Comparison of ENCODE assay signal across 16 cellular contexts in genomic region chr20:58099956-58100730, GRCh38.
DNase-seq lines count a peak whose midpoint lies in the region; ATAC-seq, FAIRE-seq and TF ChIP-seq lines count a peak whose summit lies in the region.
"Had no signal": no experiment of that assay in that cellular context is flagged by ENCODE, and none has a peak within 500 bp of the region (broad histone marks: within the 10 kb centered on the region; RNA-seq: fewer than 3 reads in every experiment).

No MANE protein-coding gene starts in this region.

- WGBS in HepG2 (ENCODE audit: low lambda C conversion rate) = 2% methylated on average over 9 of the region's 9 CpGs
- 49% methylated on average over 8 of the region's 9 CpGs for WGBS in right lobe of liver (ENCODE audit: insufficient coverage, low coverage, low lambda C conversion rate, missing lambda C conversion rate)

- in situ Hi-C loops in HepG2 (cut with HindIII; ENCODE audit: extremely low pct_ligation_motif_present, low pct_unique_long_range_greater_than_20kb) = no loop called here

- H3K4me1 ChIP-seq in HepG2 (ENCODE audit: insufficient read depth, low read length) = no peaks in the 10 kb centered on the region
- H3K4me1 ChIP-seq in right lobe of liver = no peaks in the 10 kb centered on the region
- H3K4me1 ChIP-seq: HAP-1 had no signal

- FAIRE-seq in HepG2 (lab: Jason Lieb, UNC) = no peak
- FAIRE-seq: H1 had no signal

- H3K27me3 ChIP-seq in HepG2 (ENCODE audit: control insufficient read depth in 1 of 2, insufficient read depth in 2 of 2, low read length in 2 of 2) (peaks cover 2 to 58% of the 10 kb centered on the region in 2 experiments; a peak in 4 of 5 replicates), right lobe of liver (no peaks in the 10 kb centered on the region)

- CTCF ChIA-PET in HepG2 (lab: Yijun Ruan, JAX; ENCODE audit: low intra/inter-chr PET ratio, low total read pairs) = no interaction called here

- no peaks in the 10 kb centered on the region for H3K79me2 ChIP-seq in HepG2 (ENCODE audit: insufficient read depth, low read length)

- no peaks in the 10 kb centered on the region for H3K36me3 Mint-ChIP-seq in stimulated activated effector memory CD8-positive, alpha-beta T cell treated with anti-CD3 and anti-CD28 coated beads, Interleukin-12 subunit alpha, Interleukin-12 subunit beta, amount 100 ng/mL, for 72 hours

- TF ChIP-seq CTCF in HepG2 (CRISPR knock-in tag; IDR thresholded peaks at IDR 0.05) = no peak
- TF ChIP-seq CTCF in right lobe of liver (IDR thresholded peaks at IDR 0.05) = no peak

- TF ChIP-seq RAD21 in HepG2 (CRISPR knock-in tag; IDR thresholded peaks at IDR 0.05) = no peak

- no peaks in the 10 kb centered on the region for H3K9me3 Mint-ChIP-seq in stimulated activated effector memory CD8-positive, alpha-beta T cell treated with anti-CD3 and anti-CD28 coated beads, Interleukin-12 subunit alpha, Interleukin-12 subunit beta, amount 100 ng/mL, for 72 hours
- H3K9me3 Mint-ChIP-seq: CD4-positive, alpha-beta T cell had no signal

- no TSS peak for BruUV-seq in HepG2 (replicated peaks; lab: Mats Ljungman, UMichigan)

- no peaks in the 10 kb centered on the region for H4K20me1 ChIP-seq in HepG2 (ENCODE audit: insufficient read depth, low read length)

- no peak overlapping the region for H3K27ac Mint-ChIP-seq in stimulated activated effector memory CD8-positive, alpha-beta T cell treated with anti-CD3 and anti-CD28 coated beads, Interleukin-12 subunit alpha, Interleukin-12 subunit beta, amount 100 ng/mL, for 72 hours
- H3K27ac Mint-ChIP-seq: B cell; CD4-positive, alpha-beta T cell had no signal

- H3K9ac ChIP-seq in HepG2 (ENCODE audit: insufficient read depth, low read depth, low read length) = no peak overlapping the region

- POLR2A ChIA-PET in HepG2 (lab: Yijun Ruan, JAX) = no interaction called here

- H3K27ac ChIP-seq in HepG2 (ENCODE audit: extremely low read length, insufficient read depth, low read length) (no peak overlapping the region), right lobe of liver (no peak overlapping the region)

- H3K4me2 ChIP-seq in HepG2 (ENCODE audit: low read depth, low read length) = no peak overlapping the region

- H3K36me3 ChIP-seq in HepG2 (replicated peaks in 1 of 2; ENCODE audit: control insufficient read depth in 1 of 2, insufficient read depth in 2 of 2, low read length in 2 of 2) (no peaks in the 10 kb centered on the region), right lobe of liver (no peaks in the 10 kb centered on the region)
- H3K36me3 ChIP-seq: HAP-1 had no signal

- no peak overlapping the region for H2AFZ ChIP-seq in HepG2 (ENCODE audit: low read length)

- DNase-seq in HepG2 (ENCODE audit: low spot score) = no peak
- no peak for DNase-seq in right lobe of liver
- DNase-seq in left lobe of liver (ENCODE audit: low spot score) = peak; percentile 11
- DNase-seq in stimulated activated effector memory CD8-positive, alpha-beta T cell treated with anti-CD3 and anti-CD28 coated beads, Interleukin-12 subunit alpha, Interleukin-12 subunit beta, amount 100 ng/mL, for 72 hours (ENCODE audit: low spot score in 2 of 2) = peak in 1 of 2 donors; percentile 40
- no peak for DNase-seq in anterior cingulate cortex (lab: John Stamatoyannopoulos, UW)
- no peak for DNase-seq in activated CD4-positive, CD25-positive, alpha-beta regulatory T cell (lab: John Stamatoyannopoulos, UW)
- DNase-seq: 8988T; ACHN; C1 segment of cervical spinal cord; Calu3; CD4-positive, alpha-beta T cell; DMS 273 treated with DMSO at 0.1 percent for 48 hours had no signal

- intact Hi-C loops in HepG2 (cut with micrococcal nuclease; ENCODE audit: unreplicated experiment) = no loop called here
- intact Hi-C loops in right lobe of liver (cut with DNase I) = loop anchor here in 1 of 2 donors (10.0 kb wide), 1 partner anchor 445 kb away; no protein-coding TSS in a partner anchor

- ATAC-seq in HepG2 = no peak
- no peak for ATAC-seq in right lobe of liver
- ATAC-seq in left lobe of liver = no peak
- peak; percentile 12 for ATAC-seq in stimulated activated effector memory CD8-positive, alpha-beta T cell treated with anti-CD3 and anti-CD28 coated beads, Interleukin-12 subunit alpha, Interleukin-12 subunit beta, amount 100 ng/mL, for 72 hours
- no peak for ATAC-seq in activated CD4-positive, CD25-positive, alpha-beta regulatory T cell treated with anti-CD3 and anti-CD28 coated beads, Interleukin-2, amount 50 U/mL, for 24 hours

- H3K4me3 Mint-ChIP-seq in stimulated activated effector memory CD8-positive, alpha-beta T cell treated with anti-CD3 and anti-CD28 coated beads, Interleukin-12 subunit alpha, Interleukin-12 subunit beta, amount 100 ng/mL, for 72 hours = no peak overlapping the region
- H3K4me3 Mint-ChIP-seq: B cell; CD4-positive, alpha-beta T cell had no signal

- no peak overlapping the region for H3K4me3 ChIP-seq in HepG2 (replicated peaks in 1 of 3; ENCODE audit: insufficient read depth in 1 of 3, low read depth in 2 of 3, low read length in 3 of 3)
- H3K4me3 ChIP-seq in right lobe of liver = no peak overlapping the region
- H3K4me3 ChIP-seq: HAP-1 had no signal

- no peaks in the 10 kb centered on the region for H3K9me3 ChIP-seq in HepG2 (ENCODE audit: low read length)
- H3K9me3 ChIP-seq in right lobe of liver = no peaks in the 10 kb centered on the region
- H3K9me3 ChIP-seq: HAP-1 had no signal

- TF ChIP-seq POLR2A in HepG2 (IDR thresholded peaks at IDR 0.05; ENCODE audit: insufficient read depth in 1 of 2, low read depth in 2 of 2, low read length in 2 of 2) = no peak
- no peak for TF ChIP-seq POLR2A in right lobe of liver (IDR thresholded peaks at IDR 0.05)

- H3K4me1 Mint-ChIP-seq in stimulated activated effector memory CD8-positive, alpha-beta T cell treated with anti-CD3 and anti-CD28 coated beads, Interleukin-12 subunit alpha, Interleukin-12 subunit beta, amount 100 ng/mL, for 72 hours = no peaks in the 10 kb centered on the region
- H3K4me1 Mint-ChIP-seq: B cell had no signal

- no peak for TF ChIP-seq EP300 in HepG2 (IDR thresholded peaks at IDR 0.05; ENCODE audit: low read depth in 2 of 2, low read length in 2 of 2)
- no peak for TF ChIP-seq EP300 in HepG2 (CRISPR knock-in tag; IDR thresholded peaks at IDR 0.05; ENCODE audit: borderline replicate concordance)

TF ChIP-seq in HepG2, 621 proteins besides CTCF, POLR2A, EP300 and RAD21:
- TF ChIP-seq PHF5A (CRISPR knock-in tag; IDR thresholded peaks at IDR 0.05; ENCODE audit: low read depth, unreplicated experiment) (no peak), ZNF780A (CRISPR knock-in tag; IDR thresholded peaks at IDR 0.05) (no peak), ZFP36 (IDR thresholded peaks at IDR 0.05; ENCODE audit: borderline replicate concordance, low read depth, low read length, partially characterized antibody) (peak; percentile 11), PITX1 (CRISPR knock-in tag; IDR thresholded peaks at IDR 0.05) (no peak), ZNF281 (CRISPR knock-in tag; IDR thresholded peaks at IDR 0.05; ENCODE audit: borderline replicate concordance) (no peak)
